18 cellular contexts compared by ENCODE assay signal in the genomic region with DNA sequence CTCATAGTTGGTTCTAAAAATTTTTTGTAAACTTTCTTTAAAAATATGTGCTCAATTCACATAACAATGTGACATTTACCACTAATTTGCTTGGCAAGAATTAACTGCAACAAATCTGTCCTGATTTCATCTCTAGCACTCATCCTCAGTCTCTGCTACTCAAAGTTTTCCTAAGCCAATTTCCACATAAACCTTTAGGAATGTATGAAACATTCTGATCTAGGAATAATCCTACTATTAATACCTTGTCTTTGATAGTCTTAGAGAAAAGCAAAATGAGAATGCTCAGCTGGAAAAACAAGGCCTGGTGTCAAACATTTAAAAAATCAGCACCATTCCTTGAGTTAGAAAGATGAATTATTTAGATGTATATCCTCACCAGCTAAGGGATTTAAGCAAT.
DNase-seq lines count a peak whose midpoint lies in the region; ATAC-seq and TF ChIP-seq lines count a peak whose summit lies in the region.
"Had no signal": no experiment of that assay in that cellular context is flagged by ENCODE, and none has a peak within 500 bp of the region (broad histone marks: within the 10 kb centered on the region; RNA-seq: fewer than 3 reads in every experiment).

No MANE protein-coding gene starts in this region.

- no peak overlapping the region for H3K4me3 ChIP-seq in esophagus muscularis mucosa
- no peak overlapping the region for H3K4me3 ChIP-seq in rectal smooth muscle tissue (ENCODE audit: low read length)
- H3K4me3 ChIP-seq in CD8-positive, alpha-beta memory T cell (ENCODE audit: low read length) = no peak overlapping the region
- H3K4me3 ChIP-seq: GM23338 had no signal

- TF ChIP-seq CTCF in HFFc6 (IDR thresholded peaks at IDR 0.05) (no peak), esophagus muscularis mucosa (IDR thresholded peaks at IDR 0.05) (no peak)

- no peak overlapping the region for H3K4me3 Mint-ChIP-seq in HFFc6
- no peak overlapping the region for H3K4me3 Mint-ChIP-seq in stimulated activated effector memory CD8-positive, alpha-beta T cell treated with anti-CD3 and anti-CD28 coated beads, Interleukin-12 subunit alpha, Interleukin-12 subunit beta, amount 100 ng/mL, for 72 hours
- no peak overlapping the region for H3K4me3 Mint-ChIP-seq in CD8-positive, alpha-beta memory T cell
- H3K4me3 Mint-ChIP-seq: CD4-positive, alpha-beta T cell; GM23338 had no signal

- H3K9ac ChIP-seq in rectal smooth muscle tissue (ENCODE audit: low read length) = no peak overlapping the region

- H3K27me3 ChIP-seq in esophagus muscularis mucosa = no peaks in the 10 kb centered on the region
- H3K27me3 ChIP-seq in rectal smooth muscle tissue (ENCODE audit: control insufficient read depth, insufficient read depth, low read length) = no peaks in the 10 kb centered on the region
- no peaks in the 10 kb centered on the region for H3K27me3 ChIP-seq in CD8-positive, alpha-beta memory T cell (ENCODE audit: insufficient read depth, low read length, poor library complexity, severe bottlenecking)

- H3K4me1 ChIP-seq in esophagus muscularis mucosa (peaks cover 7 to 56% (median 52%) of the 10 kb centered on the region in 4 donors), rectal smooth muscle tissue (ENCODE audit: control insufficient read depth, insufficient read depth, low read length) (peaks cover 7% of the 10 kb centered on the region)
- H3K4me1 ChIP-seq in CD8-positive, alpha-beta memory T cell (ENCODE audit: insufficient read depth, low read length) = peaks cover 31% of the 10 kb centered on the region

- TF ChIP-seq POLR2A in esophagus muscularis mucosa (IDR thresholded peaks at IDR 0.05; ENCODE audit: low read depth) = no peak

- ATAC-seq in stimulated activated effector memory CD8-positive, alpha-beta T cell treated with anti-CD3 and anti-CD28 coated beads, Interleukin-12 subunit alpha, Interleukin-12 subunit beta, amount 100 ng/mL, for 72 hours = no peak
- ATAC-seq: GM23338, HepG2 had no signal

- DNase-seq in AG08395 (ENCODE audit: low spot score) (peak; percentile 60), HFFc6 (no peak), esophagus muscularis mucosa (ENCODE audit: extremely low spot score) (no peak), HUDEP-2 (lab: John Stamatoyannopoulos, UW; ENCODE audit: unreplicated experiment in 76 of 76) (no peak)
- no peak for DNase-seq in stimulated activated effector memory CD8-positive, alpha-beta T cell treated with anti-CD3 and anti-CD28 coated beads, Interleukin-12 subunit alpha, Interleukin-12 subunit beta, amount 100 ng/mL, for 72 hours (ENCODE audit: low spot score in 2 of 2)
- no peak for DNase-seq in stimulated activated CD4-positive, alpha-beta T cell treated with anti-CD3 and anti-CD28 coated beads, Interleukin-4, amount 100 ng/mL, for 1 hour
- DNase-seq in CD8-positive, alpha-beta memory T cell = no peak
- DNase-seq: CD4-positive, alpha-beta T cell; EL; KG1; NCI-H1105 treated with DMSO at 0.1 percent for 48 hours; NCI-H1694; NCI-H2081 treated with DMSO at 0.1 percent for 48 hours; Right ventricle myocardium superior had no signal

- no peaks in the 10 kb centered on the region for H3K9me3 ChIP-seq in esophagus muscularis mucosa
- peaks cover 3% of the 10 kb centered on the region for H3K9me3 ChIP-seq in CD8-positive, alpha-beta memory T cell (ENCODE audit: low read length)

- no peaks in the 10 kb centered on the region for H3K36me3 ChIP-seq in esophagus muscularis mucosa
- H3K36me3 ChIP-seq in rectal smooth muscle tissue (ENCODE audit: control insufficient read depth, insufficient read depth, low read length) = no peaks in the 10 kb centered on the region
- H3K36me3 ChIP-seq in CD8-positive, alpha-beta memory T cell (ENCODE audit: insufficient read depth, low read length) = no peaks in the 10 kb centered on the region

- CTCF ChIA-PET in CD8-positive, alpha-beta memory T cell (lab: Charles Lee) = no interaction called here

- intact Hi-C loops in esophagus muscularis mucosa (cut with DNase I) = loop anchor here (5.0 kb wide), 2 partner anchors 109 to 166 kb away; no protein-coding TSS in a partner anchor

- H3K27ac Mint-ChIP-seq in HFFc6 = peak overlapping the region; percentile 15; the same call in 1 of the 2 replicates
- H3K27ac Mint-ChIP-seq in stimulated activated effector memory CD8-positive, alpha-beta T cell treated with anti-CD3 and anti-CD28 coated beads, Interleukin-12 subunit alpha, Interleukin-12 subunit beta, amount 100 ng/mL, for 72 hours = no peak overlapping the region
- no peak overlapping the region for H3K27ac Mint-ChIP-seq in CD8-positive, alpha-beta memory T cell
- H3K27ac Mint-ChIP-seq: CD4-positive, alpha-beta T cell; GM23338 had no signal

- POLR2A ChIA-PET in CD8-positive, alpha-beta memory T cell (lab: Charles Lee) = no interaction called here

- no peak for TF ChIP-seq EP300 in esophagus muscularis mucosa (IDR thresholded peaks at IDR 0.05)

- peaks cover 10% of the 10 kb centered on the region; the same call in 1 of the 2 replicates for H3K36me3 Mint-ChIP-seq in HFFc6 (ENCODE audit: low read depth)
- no peaks in the 10 kb centered on the region for H3K36me3 Mint-ChIP-seq in stimulated activated effector memory CD8-positive, alpha-beta T cell treated with anti-CD3 and anti-CD28 coated beads, Interleukin-12 subunit alpha, Interleukin-12 subunit beta, amount 100 ng/mL, for 72 hours
- peaks cover 0 to 9% (median 0%) of the 10 kb centered on the region in 3 donors for H3K36me3 Mint-ChIP-seq in CD8-positive, alpha-beta memory T cell

- H3K27me3 Mint-ChIP-seq in HFFc6 (ENCODE audit: insufficient read depth) = no peaks in the 10 kb centered on the region
- H3K27me3 Mint-ChIP-seq in CD8-positive, alpha-beta memory T cell = no peaks in the 10 kb centered on the region
- H3K27me3 Mint-ChIP-seq: CD4-positive, alpha-beta T cell had no signal

- H3K9me3 Mint-ChIP-seq in HFFc6 = peaks cover 8% of the 10 kb centered on the region; the same call in 1 of the 2 replicates
- no peaks in the 10 kb centered on the region for H3K9me3 Mint-ChIP-seq in stimulated activated effector memory CD8-positive, alpha-beta T cell treated with anti-CD3 and anti-CD28 coated beads, Interleukin-12 subunit alpha, Interleukin-12 subunit beta, amount 100 ng/mL, for 72 hours
- peaks cover 0 to 13% (median 2%) of the 10 kb centered on the region in 5 donors for H3K9me3 Mint-ChIP-seq in CD8-positive, alpha-beta memory T cell
- H3K9me3 Mint-ChIP-seq: GM23338 had no signal

- H3K4me1 Mint-ChIP-seq in HFFc6 (ENCODE audit: low read depth) = peaks cover 51% of the 10 kb centered on the region
- peaks cover 25% of the 10 kb centered on the region for H3K4me1 Mint-ChIP-seq in stimulated activated effector memory CD8-positive, alpha-beta T cell treated with anti-CD3 and anti-CD28 coated beads, Interleukin-12 subunit alpha, Interleukin-12 subunit beta, amount 100 ng/mL, for 72 hours
- H3K4me1 Mint-ChIP-seq in CD8-positive, alpha-beta memory T cell = peaks cover 45 to 50% (median 48%) of the 10 kb centered on the region in 3 donors
- H3K4me1 Mint-ChIP-seq: GM23338 had no signal

- H3K27ac ChIP-seq in esophagus muscularis mucosa (replicated peaks in 1 of 4) (peak overlapping the region; percentile 46 to 72 (median 66)), rectal smooth muscle tissue (ENCODE audit: low read depth, low read length) (peak overlapping the region; percentile 28)
- no peak overlapping the region for H3K27ac ChIP-seq in CD8-positive, alpha-beta memory T cell (ENCODE audit: low read depth, low read length)
- H3K27ac ChIP-seq: 22Rv1 had no signal
